Comparison of ENCODE assay signal across 19 cellular contexts in genomic region chr19:49716154-49716553, GRCh38. TPM values are rescaled to one million over a fixed set of nuclear protein-coding genes. Genes with fewer than 3 reads are reported as not detected.
DNase-seq lines count a peak whose midpoint lies in the region; ATAC-seq and TF ChIP-seq lines count a peak whose summit lies in the region.
"Had no signal": no experiment of that assay in that cellular context is flagged by ENCODE, and none has a peak within 500 bp of the region (broad histone marks: within the 10 kb centered on the region; RNA-seq: fewer than 3 reads in every experiment).

No MANE protein-coding gene starts in this region.

- H3K36me3 ChIP-seq in Panc1 (ENCODE audit: control insufficient read depth, insufficient read depth, low read length) = peaks cover 3% of the 10 kb centered on the region; the same call in 1 of the 2 replicates
- H3K36me3 ChIP-seq in suprapubic skin = no peaks in the 10 kb centered on the region
- H3K36me3 ChIP-seq: thyroid gland had no signal

- ATAC-seq in Panc1 (no peak), GM18502 (IDR thresholded peaks at IDR 0.05; ENCODE audit: poor library complexity, unreplicated experiment) (no peak)
- ATAC-seq: GM23338; stimulated activated memory B cell treated with anti-CD40 and anti-IgM and Interleukin-4, amounts not matched to agents 10 μg/mL and 1 μg/mL and 100 μg/mL, for 72 hours had no signal

- H3K4me3 ChIP-seq in Panc1 (ENCODE audit: low read depth in 2 of 2, low read length in 2 of 2) (peak overlapping the region; percentile 34 to 48; a peak in 3 of 4 replicates), suprapubic skin (no peak overlapping the region)
- H3K4me3 ChIP-seq: dorsolateral prefrontal cortex, GM23338, thyroid gland had no signal

- H3K9me3 ChIP-seq in Panc1 (ENCODE audit: control insufficient read depth, insufficient read depth, low read depth, low read length) (no peaks in the 10 kb centered on the region), suprapubic skin (no peaks in the 10 kb centered on the region)
- H3K9me3 ChIP-seq: thyroid gland had no signal

- 78% methylated on average over 3 of the region's 3 CpGs for WGBS in suprapubic skin

- no peak for TF ChIP-seq EP300 in suprapubic skin (IDR thresholded peaks at IDR 0.05)

- DNase-seq in NCI-H2227 (lab: John Stamatoyannopoulos, UW; ENCODE audit: unreplicated experiment) (peak; percentile 16), NCI-H2227 treated with DMSO at 0.1 percent for 48 hours (lab: John Stamatoyannopoulos, UW) (no peak), EL (peak; percentile 13), Panc1 (ENCODE audit: low read depth, low spot score) (no peak), foreskin melanocyte (peak; percentile 20), suprapubic skin (ENCODE audit: low spot score in 2 of 2) (no peak), AG08396 (ENCODE audit: low spot score) (no peak)
- DNase-seq: activated CD4-positive, alpha-beta T cell treated with anti-CD3 and anti-CD28 coated beads, Interleukin-2, amount 50 U/mL, for 4 hours; C1 segment of cervical spinal cord; caudate nucleus; DMS153; dorsolateral prefrontal cortex; erythroblast; NCI-H1048 had no signal

- no TSS peak for BruUV-seq in Panc1 (replicated peaks; lab: Mats Ljungman, UMichigan)

- POLR2A ChIA-PET in Panc1 (lab: Charles Lee) = interaction anchor here (0.6 to 0.7 kb wide), 2 partner anchors 50 to 70 kb away, joined by 3 to 6 read pairs; no protein-coding TSS in a partner anchor

- CTCF ChIA-PET in Panc1 (lab: Charles Lee) = interaction anchor here (0.7 kb wide), 1 partner anchor 40 kb away, joined by 4 read pairs; no protein-coding TSS in a partner anchor

- no peak for TF ChIP-seq POLR2A in suprapubic skin (IDR thresholded peaks at IDR 0.05)

- in situ Hi-C loops in Panc1 (cut with HindIII; ENCODE audit: low pct_unique_long_range_greater_than_20kb, low sequenced_read_pairs) = no loop called here

- no peaks in the 10 kb centered on the region; the same call in 1 of the 2 replicates for H3K4me1 ChIP-seq in Panc1 (ENCODE audit: control insufficient read depth, insufficient read depth, low read length)
- peaks cover 11% of the 10 kb centered on the region for H3K4me1 ChIP-seq in suprapubic skin

- peak overlapping the region; percentile 35; the same call in 1 of the 2 replicates for H3K27ac ChIP-seq in Panc1 (ENCODE audit: low read length)
- no peak overlapping the region for H3K27ac ChIP-seq in suprapubic skin
- H3K27ac ChIP-seq: dorsolateral prefrontal cortex, thyroid gland had no signal

- TF ChIP-seq CTCF in Panc1 (IDR thresholded peaks at IDR 0.05) = no peak
- no peak for TF ChIP-seq CTCF in suprapubic skin (IDR thresholded peaks at IDR 0.05)

- H3K27me3 ChIP-seq in Panc1 (ENCODE audit: control insufficient read depth, insufficient read depth, low read length) (no peaks in the 10 kb centered on the region), suprapubic skin (no peaks in the 10 kb centered on the region)
- H3K27me3 ChIP-seq: dorsolateral prefrontal cortex, thyroid gland had no signal

- intact Hi-C loops in Panc1 (cut with micrococcal nuclease; ENCODE audit: unreplicated experiment) = no loop called here

RNA-seq across cellular contexts. Expression of gene CPT1C, which starts 25.2 kb away (rescaled TPM):
- total RNA-seq in Panc1 (2021; ENCODE audit: unreplicated experiment) = 0.23 TPM
- polyA plus RNA-seq in Panc1 (2012; ENCODE audit: insufficient read length) = 2.0 TPM
- 1 to 10 TPM in 1 of 4 donors, under 1 TPM in 3; 0.57 to 1.2 (median 0.92) TPM for total RNA-seq in suprapubic skin

RNA-seq across cellular contexts. Expression of gene ADM5, which starts 26.8 kb away (rescaled TPM):
- total RNA-seq in Panc1 (2021; ENCODE audit: unreplicated experiment) (4.7 TPM), suprapubic skin (1 to 10 TPM; 1.8 to 7.6 (median 4.1) TPM)
- 2.9 TPM for polyA plus RNA-seq in Panc1 (2012; ENCODE audit: insufficient read length)

RNA-seq across cellular contexts. Expression of gene PRMT1, which starts 39.1 kb away (rescaled TPM):
- total RNA-seq in Panc1 (2021; ENCODE audit: unreplicated experiment) (219 TPM), suprapubic skin (100 to 1,000 TPM; 101 to 142 (median 112) TPM)
- polyA plus RNA-seq in Panc1 (2012; ENCODE audit: insufficient read length) = 317 TPM

RNA-seq across cellular contexts. Expression of gene TSKS, which starts 47.0 kb away (rescaled TPM):
- total RNA-seq in Panc1 (2021; ENCODE audit: unreplicated experiment) = not detected
- polyA plus RNA-seq in Panc1 (2012; ENCODE audit: insufficient read length) = not detected
- 1 to 10 TPM in 2 of 4 donors, not detected in 2; 1.7 to 2.5 TPM for total RNA-seq in suprapubic skin
- total RNA-seq: A673, GM23338 had no signal

RNA-seq across cellular contexts. Expression of gene BCL2L12, which starts 50.4 kb away (rescaled TPM):
- total RNA-seq in Panc1 (2021; ENCODE audit: unreplicated experiment) (69.6 TPM), suprapubic skin (10 to 100 TPM in 1 of 4 donors, 1 to 10 TPM in 3; 3.1 to 28.0 (median 7.5) TPM)
- 59.0 TPM for polyA plus RNA-seq in Panc1 (2012; ENCODE audit: insufficient read length)

Comparison
In these comparisons a context has a peak if more than half of its experiments do, and no peak if none do; other contexts are left out.
1. DNase-seq: peak in NCI-H2227 (single experiment), EL (single experiment) and foreskin melanocyte (single experiment); none in NCI-H2227 treated with DMSO at 0.1 percent for 48 hours (single experiment), Panc1 (single experiment), suprapubic skin (0 of 2) and AG08396 (single experiment).